Comparison of ENCODE assay signal across 8 cellular contexts in the genomic region with DNA sequence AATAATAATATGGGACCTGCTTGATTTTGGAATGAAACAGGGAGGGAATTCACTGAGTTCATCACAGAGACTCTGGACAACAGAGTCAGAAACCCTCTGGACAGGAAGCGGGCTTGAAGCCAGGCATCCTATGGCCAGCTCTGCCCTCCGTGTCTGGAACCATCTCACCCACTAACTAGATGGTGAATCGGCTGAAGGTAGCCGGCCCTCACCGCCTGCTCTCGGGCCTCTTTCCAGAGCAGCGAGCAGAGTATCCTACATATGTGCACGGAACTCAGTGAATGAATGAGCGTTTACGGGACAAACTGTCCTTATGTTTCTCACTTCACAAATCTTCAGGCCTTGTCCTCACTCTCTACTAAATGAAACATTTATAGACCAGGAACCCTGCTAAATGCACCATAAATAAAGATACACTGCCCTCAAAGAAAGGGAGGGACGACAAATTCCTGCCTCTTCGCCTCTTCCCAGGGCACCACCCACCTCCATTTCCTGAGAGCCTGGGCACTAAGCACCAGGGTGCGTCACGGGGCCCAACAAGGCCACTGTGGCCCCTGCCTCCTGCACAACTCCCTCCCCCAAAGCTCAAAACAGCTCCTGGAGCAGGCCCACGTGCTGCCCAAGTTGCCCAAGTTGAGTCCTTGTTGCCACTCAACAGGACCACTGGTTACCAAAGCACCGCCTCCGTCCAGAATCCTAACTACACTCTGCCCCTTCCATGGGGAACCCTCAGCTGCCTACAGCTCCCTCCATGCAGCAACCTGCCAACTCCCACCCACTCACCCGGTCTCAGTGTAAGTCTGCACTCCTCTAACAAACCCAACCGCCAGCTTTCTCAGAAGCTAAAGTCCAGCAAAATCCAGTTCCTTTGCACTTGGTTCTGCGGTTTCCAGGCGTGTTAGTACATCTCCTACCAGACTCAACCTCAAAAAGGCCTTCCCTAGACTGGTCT. TPM values are rescaled to one million over a fixed set of nuclear protein-coding genes. Genes with fewer than 3 reads are reported as not detected.
DNase-seq lines count a peak whose midpoint lies in the region; ATAC-seq and TF ChIP-seq lines count a peak whose summit lies in the region.

No MANE protein-coding gene starts in this region.

- H3K27me3 ChIP-seq in BLaER1 (peaks cover 36% of the 10 kb centered on the region), mesendoderm (ENCODE audit: insufficient read depth, low read length, poor library complexity) (no peaks in the 10 kb centered on the region)

- no peak for ATAC-seq in HG03196 (IDR thresholded peaks at IDR 0.05; ENCODE audit: unreplicated experiment)
- no peak for ATAC-seq in HG03280 (IDR thresholded peaks at IDR 0.05; ENCODE audit: unreplicated experiment)
- no peak for ATAC-seq in GM18867 (IDR thresholded peaks at IDR 0.05; ENCODE audit: unreplicated experiment)

- H3K27ac ChIP-seq in BLaER1 = no peak overlapping the region
- no peak overlapping the region for H3K27ac ChIP-seq in mesendoderm (ENCODE audit: low read depth, low read length)

- H3K9me3 ChIP-seq in BLaER1 = no peaks in the 10 kb centered on the region

- intact Hi-C loops in MCF 10A (cut with micrococcal nuclease) = loop anchor here (2.0 to 5.0 kb wide), 4 partner anchors 25 to 103 kb away; a partner anchor contains a TSS

- no peak overlapping the region for H3K18ac ChIP-seq in mesendoderm (ENCODE audit: low read length)

- H3K23ac ChIP-seq in mesendoderm (ENCODE audit: low read length) = peak overlapping the region; percentile 73

- H3K79me2 ChIP-seq in mesendoderm (ENCODE audit: control insufficient read depth, insufficient read depth, low read length) = peaks cover 8% of the 10 kb centered on the region

- no peaks in the 10 kb centered on the region for H3K36me3 ChIP-seq in BLaER1
- no peaks in the 10 kb centered on the region for H3K36me3 ChIP-seq in mesendoderm (ENCODE audit: control insufficient read depth, insufficient read depth, low read length)

- H3K4me3 Mint-ChIP-seq in MCF 10A (ENCODE audit: unreplicated experiment) = peak overlapping the region; percentile 91

- H4K8ac ChIP-seq in mesendoderm (ENCODE audit: low read depth, low read length) = no peak overlapping the region

- WGBS in mesendoderm (ENCODE audit: extremely low coverage, insufficient coverage, low lambda C conversion rate) = no CpG with 5 or more reads among the region's 21 CpGs

- H3K27ac Mint-ChIP-seq in MCF 10A (ENCODE audit: low read depth, unreplicated experiment) = peak overlapping the region; percentile 55

- no peak overlapping the region for H2BK120ac ChIP-seq in mesendoderm (ENCODE audit: low read depth, low read length)

- H3K4me1 Mint-ChIP-seq in MCF 10A (ENCODE audit: insufficient read depth, unreplicated experiment) = peaks cover 70% of the 10 kb centered on the region

- in situ Hi-C loops in KBM-7 (cut with MboI; ENCODE audit: low pct_unique_long_range_greater_than_20kb, low sequenced_read_pairs) = loop anchor here (10.0 to 25.0 kb wide), 2 partner anchors 125 to 537 kb away; no protein-coding TSS in a partner anchor

- TF ChIP-seq CTCF in MCF 10A (IDR thresholded peaks at IDR 0.05; ENCODE audit: unreplicated experiment) = no peak

- no TSS peak for BruUV-seq in MCF 10A (replicated peaks; lab: Mats Ljungman, UMichigan)

- no peak overlapping the region for H2BK15ac ChIP-seq in mesendoderm (replicated peaks; ENCODE audit: low read depth)

- DNase-seq in KBM-7 (peak; percentile 83), MCF 10A (ENCODE audit: unreplicated experiment) (peak; percentile 78), mesendoderm (peak; percentile 18), AG20443 (ENCODE audit: low spot score) (no peak)

- H3K4me2 ChIP-seq in BLaER1 (peak overlapping the region; percentile 97; the same call in 1 of the 2 replicates), mesendoderm (ENCODE audit: low read length) (peak overlapping the region; percentile 25)

- H4K5ac ChIP-seq in mesendoderm (ENCODE audit: low read length) = no peak overlapping the region

- peaks cover 4% of the 10 kb centered on the region for H3K79me1 ChIP-seq in mesendoderm (ENCODE audit: low read length)

- H3K4me3 ChIP-seq in BLaER1 (no peak overlapping the region), mesendoderm (ENCODE audit: low read length) (no peak overlapping the region)

- no peak overlapping the region for H3K9ac ChIP-seq in BLaER1
- H3K9ac ChIP-seq in mesendoderm (ENCODE audit: low read length) = peak overlapping the region; percentile 13

- peaks cover 12% of the 10 kb centered on the region for H3K36me3 Mint-ChIP-seq in MCF 10A (ENCODE audit: insufficient read depth, unreplicated experiment)

- H2BK5ac ChIP-seq in mesendoderm (ENCODE audit: low read length) = no peak overlapping the region

- POLR2A ChIA-PET in MCF 10A (lab: Yijun Ruan, JAX) = interaction anchor here (0.6 to 12.6 kb wide), 30 partner anchors 9 to 330 kb away, joined by 3 to 275 read pairs (median 7); a partner anchor contains a TSS

- CTCF ChIA-PET in MCF 10A (lab: Yijun Ruan, JAX) = interaction anchor here (0.6 to 8.5 kb wide), 21 partner anchors 10 to 419 kb away, joined by 3 to 107 read pairs (median 5); no protein-coding TSS in a partner anchor

- H3K9me3 Mint-ChIP-seq in MCF 10A (ENCODE audit: unreplicated experiment) = no peaks in the 10 kb centered on the region

- peaks cover 33% of the 10 kb centered on the region for H3K4me1 ChIP-seq in BLaER1
- H3K4me1 ChIP-seq in mesendoderm (ENCODE audit: control insufficient read depth, low read depth, low read length) = peaks cover 15% of the 10 kb centered on the region

- H3K56ac ChIP-seq in mesendoderm (ENCODE audit: low read length) = peak overlapping the region; percentile 36

- no peak overlapping the region for H3K4ac ChIP-seq in mesendoderm (ENCODE audit: low read depth, low read length)

- peaks cover 16% of the 10 kb centered on the region for H4K20me1 ChIP-seq in BLaER1

- H2AK5ac ChIP-seq in mesendoderm (ENCODE audit: low read length) = no peak overlapping the region

- no peaks in the 10 kb centered on the region for H3K27me3 Mint-ChIP-seq in MCF 10A (ENCODE audit: insufficient read depth, unreplicated experiment)

RNA-seq across cellular contexts. Expression of a gene that starts 1.7 kb away (rescaled TPM):
- 48.1 and 50.9 TPM in 2 replicates for total RNA-seq in MCF 10A (2022)
- polyA plus RNA-seq in mesendoderm (2013, experiment 1 of 2) = 6.7 TPM
- polyA plus RNA-seq in mesendoderm (2013, experiment 2 of 2) = 5.8 TPM
